Comparison of ENCODE assay signal across 1 cellular context in the genomic region with DNA sequence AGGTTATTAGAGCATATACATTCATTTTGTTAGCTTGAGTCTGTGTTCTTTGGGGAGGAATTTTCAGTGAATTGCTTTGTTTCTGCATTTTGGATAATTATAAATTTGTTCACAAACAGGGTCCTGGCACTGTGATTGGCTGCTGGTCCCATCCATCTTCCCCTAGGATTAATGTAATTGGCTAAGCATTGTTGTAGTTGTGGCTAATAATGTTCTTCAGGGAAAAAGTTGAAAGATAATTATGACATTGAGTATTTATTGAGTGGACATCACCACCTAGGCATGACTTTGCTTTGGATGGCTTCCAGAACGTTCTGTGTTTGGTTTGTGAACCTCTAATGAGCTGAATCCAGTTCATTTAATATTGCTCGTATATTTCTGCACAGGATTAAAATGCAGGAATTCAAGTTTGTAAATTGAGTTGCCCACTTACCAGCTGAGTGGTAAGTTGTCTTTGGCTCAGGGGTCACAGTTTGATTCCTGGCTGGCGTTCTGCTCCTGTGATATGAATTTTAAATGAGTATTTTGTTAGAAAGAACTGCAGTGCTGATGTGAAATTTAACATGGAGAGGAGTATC.
TF ChIP-seq lines count a peak whose summit lies in the region.

No MANE protein-coding gene starts in this region.

TF ChIP-seq in liver, 16 proteins besides CTCF, POLR2A, EP300 and RAD21:
- TF ChIP-seq, protein P1, sequence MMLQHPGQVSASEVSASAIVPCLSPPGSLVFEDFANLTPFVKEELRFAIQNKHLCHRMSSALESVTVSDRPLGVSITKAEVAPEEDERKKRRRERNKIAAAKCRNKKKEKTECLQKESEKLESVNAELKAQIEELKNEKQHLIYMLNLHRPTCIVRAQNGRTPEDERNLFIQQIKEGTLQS (IDR thresholded peaks at IDR 0.05) = no peak
- TF ChIP-seq SP1 (IDR thresholded peaks at IDR 0.05) = peak; percentile 34
TF ChIP-seq in liver: peak in this region for 1.
